In genomic region chr18:12288406-12288762, GRCh38 we compare ENCODE assay signal across 1 cellular context.
TF ChIP-seq lines count a peak whose summit lies in the region.

No MANE protein-coding gene starts in this region.

TF ChIP-seq in K562, 482 proteins besides CTCF, POLR2A, EP300 and RAD21:
- TF ChIP-seq ZFX (CRISPR knock-in tag; IDR thresholded peaks at IDR 0.05) (0 out of 2 replicates have a peak, but pooled peaks have one; percentile 20), KDM5B (IDR thresholded peaks at IDR 0.05; ENCODE audit: insufficient replicate concordance, low read depth, low read length) (no peak)
